ENCODE assay signal across 21 cellular contexts in the genomic region with DNA sequence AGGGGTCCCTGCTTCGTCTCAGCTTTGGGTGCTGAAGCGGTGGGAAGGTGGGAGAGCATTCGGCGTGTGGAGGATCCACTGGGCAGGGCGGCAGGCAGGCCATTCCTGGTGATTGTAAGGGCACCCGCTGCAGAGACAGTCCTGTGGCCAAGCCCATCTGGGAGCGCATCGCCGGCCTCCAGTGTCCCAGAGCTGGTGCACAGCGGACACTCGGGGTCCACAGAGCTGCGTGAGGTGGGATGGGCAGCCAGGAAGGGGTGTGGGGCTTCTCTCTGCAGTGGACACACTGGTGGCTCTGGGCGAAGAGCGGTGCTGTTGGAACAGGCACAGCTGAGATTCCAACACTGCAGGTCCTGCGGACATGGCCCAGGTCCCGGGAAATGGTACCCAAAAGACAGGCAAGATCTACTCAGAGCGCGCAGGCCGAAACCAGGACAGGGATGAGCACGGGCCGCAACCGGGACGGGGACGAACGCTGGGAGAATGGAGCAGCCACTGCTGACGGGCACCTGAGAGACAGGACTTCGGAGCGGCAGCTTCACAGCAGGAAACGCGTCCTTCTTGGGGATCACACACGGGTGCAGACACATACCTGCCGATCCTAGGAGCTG.
"Had no signal": no experiment of that assay in that cellular context is flagged by ENCODE, and none has a peak within 500 bp of the region (broad histone marks: within the 10 kb centered on the region; RNA-seq: fewer than 3 reads in every experiment).

No MANE protein-coding gene starts in this region.

- H3K4me1 ChIP-seq: adrenal gland, Peyer's patch, SJSA1 had no signal

- ATAC-seq: SK-N-SH treated with all-trans-retinoic acid at 6 μM for 48 hours had no signal

- H3K27me3 ChIP-seq: adrenal gland, Peyer's patch, SJSA1 had no signal

- H3K27ac ChIP-seq: adrenal gland, Peyer's patch, SJSA1 had no signal

- H3K4me3 Mint-ChIP-seq: activated B cell treated with CpG ODN at 0.5 μM for 24 hours; activated CD4-positive, alpha-beta memory T cell treated with anti-CD3 and anti-CD28 coated beads, Interleukin-2, amount 10 ng/mL, durations not matched to agents 7 days and 5 days; activated CD4-positive, alpha-beta T cell treated with anti-CD3 and anti-CD28 coated beads, Interleukin-2, amount 10 ng/mL, durations not matched to agents 7 days and 5 days; activated naive CD8-positive, alpha-beta T cell treated with anti-CD3 and anti-CD28 coated beads, Interleukin-2, amount 10 ng/mL, durations not matched to agents 7 days and 5 days had no signal

- H3K36me3 Mint-ChIP-seq: activated naive CD8-positive, alpha-beta T cell treated with anti-CD3 and anti-CD28 coated beads, Interleukin-2, amount 10 ng/mL, durations not matched to agents 7 days and 5 days had no signal

- H3K9me3 Mint-ChIP-seq: activated CD4-positive, alpha-beta memory T cell treated with anti-CD3 and anti-CD28 coated beads, Interleukin-2, amount 10 ng/mL, durations not matched to agents 7 days and 5 days had no signal

- H3K4me1 Mint-ChIP-seq: activated B cell treated with CpG ODN at 0.5 μM for 24 hours; activated CD4-positive, alpha-beta memory T cell treated with anti-CD3 and anti-CD28 coated beads, Interleukin-2, amount 10 ng/mL, durations not matched to agents 7 days and 5 days; activated CD4-positive, alpha-beta T cell treated with anti-CD3 and anti-CD28 coated beads, Interleukin-2, amount 10 ng/mL, durations not matched to agents 7 days and 5 days; activated naive CD8-positive, alpha-beta T cell treated with anti-CD3 and anti-CD28 coated beads, Interleukin-2, amount 10 ng/mL, durations not matched to agents 7 days and 5 days had no signal

- H3K4me3 ChIP-seq: adrenal gland, Peyer's patch, SJSA1 had no signal

- H3K36me3 ChIP-seq: adrenal gland, Peyer's patch, SJSA1 had no signal

- DNase-seq: activated B cell treated with CpG ODN at 0.5 μM for 24 hours; activated CD4-positive, alpha-beta memory T cell treated with anti-CD3 and anti-CD28 coated beads, Interleukin-2, amount 10 ng/mL, durations not matched to agents 7 days and 5 days; activated CD4-positive, alpha-beta T cell treated with anti-CD3 and anti-CD28 coated beads, Interleukin-2, amount 10 ng/mL, durations not matched to agents 7 days and 5 days; activated CD8-positive, alpha-beta memory T cell treated with anti-CD3 and anti-CD28 coated beads, Interleukin-2, amount 50 U/mL, for 4 hours; activated naive CD4-positive, alpha-beta T cell treated with anti-CD3 and anti-CD28 coated beads, Interleukin-2, amount 50 U/mL, for 16 hours; activated naive CD8-positive, alpha-beta T cell treated with anti-CD3 and anti-CD28 coated beads, Interleukin-2, amount 10 ng/mL, durations not matched to agents 7 days and 5 days; activated T-cell treated with anti-CD3 and anti-CD28 coated beads, Interleukin-2, amount 50 U/mL, for 1 hour; anterior cingulate cortex; caudate nucleus; KBM-7; NCI-H1048; NCI-H187 treated with DMSO at 0.1 percent for 48 hours; NCI-H2081 treated with DMSO at 0.1 percent for 48 hours; NCI-H446; NCI-H524; Peyer's patch; SHP77; SW 1271 had no signal

- H3K27ac Mint-ChIP-seq: activated B cell treated with CpG ODN at 0.5 μM for 24 hours; activated CD4-positive, alpha-beta memory T cell treated with anti-CD3 and anti-CD28 coated beads, Interleukin-2, amount 10 ng/mL, durations not matched to agents 7 days and 5 days; activated CD4-positive, alpha-beta T cell treated with anti-CD3 and anti-CD28 coated beads, Interleukin-2, amount 10 ng/mL, durations not matched to agents 7 days and 5 days; activated naive CD8-positive, alpha-beta T cell treated with anti-CD3 and anti-CD28 coated beads, Interleukin-2, amount 10 ng/mL, durations not matched to agents 7 days and 5 days had no signal
